ENCODE assay signal across 8 cellular contexts in the genomic region with DNA sequence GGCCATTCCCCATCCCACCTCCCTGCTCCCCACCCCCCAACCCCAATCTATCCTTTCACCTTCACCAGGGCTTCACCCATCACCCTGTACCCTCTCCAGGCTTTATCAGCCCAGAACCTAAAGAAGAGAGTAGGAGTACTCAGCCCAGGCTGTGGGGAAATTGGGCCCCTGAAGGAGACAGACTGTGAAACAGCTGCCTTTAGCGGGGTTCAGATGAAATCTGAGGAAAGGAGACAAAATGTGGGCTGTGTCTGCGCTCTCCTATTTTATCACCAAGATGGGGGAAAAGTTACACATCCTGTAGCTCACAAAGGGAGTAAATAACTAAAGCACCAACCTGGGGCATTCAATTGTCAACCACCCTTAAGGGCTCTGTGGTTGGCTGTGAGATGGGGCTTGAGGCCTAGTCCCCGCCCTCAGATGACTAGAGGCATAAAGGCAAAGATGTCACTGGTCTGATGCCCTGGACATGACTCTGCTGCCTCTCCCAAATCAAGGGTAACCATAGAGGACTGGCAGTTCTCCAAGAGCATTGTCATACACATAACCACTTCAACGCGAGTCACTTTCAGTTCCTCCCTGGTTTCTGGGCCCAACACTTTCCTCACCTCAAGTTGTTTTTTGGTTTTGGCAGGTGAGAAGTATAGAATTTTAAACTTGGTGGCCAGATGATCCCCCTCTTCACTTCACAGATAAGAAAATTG. TPM values are rescaled to one million over a fixed set of nuclear protein-coding genes. Genes with fewer than 3 reads are reported as not detected.
DNase-seq lines count a peak whose midpoint lies in the region; ATAC-seq and TF ChIP-seq lines count a peak whose summit lies in the region.

No MANE protein-coding gene starts in this region.

- no peak for TF ChIP-seq EP300 in esophagus muscularis mucosa (IDR thresholded peaks at IDR 0.05)

- ATAC-seq in GM18511 (IDR thresholded peaks at IDR 0.05; ENCODE audit: unreplicated experiment) (peak; percentile 98), HG02623 (IDR thresholded peaks at IDR 0.05; ENCODE audit: unreplicated experiment) (peak; percentile 86), sciatic nerve (peak; percentile 82)

- DNase-seq in NCI-H2029 treated with DMSO at 0.1 percent for 48 hours (lab: John Stamatoyannopoulos, UW) = peak; percentile 57
- DNase-seq in activated CD8-positive, alpha-beta memory T cell treated with anti-CD3 and anti-CD28 coated beads for 24 hours = peak; percentile 74
- DNase-seq in esophagus muscularis mucosa (ENCODE audit: extremely low spot score) = no peak
- no peak for DNase-seq in sciatic nerve (ENCODE audit: low spot score)
- no peak for DNase-seq in cerebellar cortex (ENCODE audit: low spot score)
- no peak for DNase-seq in activated CD4-positive, CD25-positive, alpha-beta regulatory T cell (lab: John Stamatoyannopoulos, UW)

- peak overlapping the region; percentile 32 to 62 (median 42) for H3K27ac ChIP-seq in esophagus muscularis mucosa (replicated peaks in 1 of 4)

- no peak overlapping the region for H3K4me3 ChIP-seq in esophagus muscularis mucosa

- peaks cover 18 to 47% (median 36%) of the 10 kb centered on the region in 4 donors for H3K36me3 ChIP-seq in esophagus muscularis mucosa

- no peak for TF ChIP-seq POLR2A in esophagus muscularis mucosa (IDR thresholded peaks at IDR 0.05; ENCODE audit: low read depth)

- H3K27me3 ChIP-seq in esophagus muscularis mucosa = no peaks in the 10 kb centered on the region

- WGBS in esophagus muscularis mucosa = 60% methylated on average over 5 of the region's 5 CpGs

- TF ChIP-seq CTCF in esophagus muscularis mucosa (IDR thresholded peaks at IDR 0.05) = no peak

- H3K4me1 ChIP-seq in esophagus muscularis mucosa = peaks cover 11 to 28% (median 17%) of the 10 kb centered on the region in 4 donors

- intact Hi-C loops in esophagus muscularis mucosa (cut with DNase I) (no loop called here), sciatic nerve (cut with DNase I) (no loop called here)

- H3K9me3 ChIP-seq in esophagus muscularis mucosa = no peaks in the 10 kb centered on the region

RNA-seq across cellular contexts. Expression of gene SLC27A3, which starts 30.0 kb away (rescaled TPM):
- total RNA-seq in esophagus muscularis mucosa = 10 to 100 TPM; 12.9 to 29.5 (median 19.9) TPM
- 38.0 TPM for total RNA-seq in sciatic nerve

Comparison
In these comparisons a context has a peak if more than half of its experiments do, and no peak if none do; other contexts are left out.
1. DNase-seq: peak in NCI-H2029 treated with DMSO at 0.1 percent for 48 hours (single experiment) and activated CD8-positive, alpha-beta memory T cell treated with anti-CD3 and anti-CD28 coated beads for 24 hours (single experiment); none in esophagus muscularis mucosa (single experiment), sciatic nerve (single experiment), cerebellar cortex (single experiment) and activated CD4-positive, CD25-positive, alpha-beta regulatory T cell (0 of 4).
2. Peak in every context shown above with its lines, with median percentiles within 50 percentile points of each other: ATAC-seq.